9 cellular contexts compared by ENCODE assay signal in the genomic region with DNA sequence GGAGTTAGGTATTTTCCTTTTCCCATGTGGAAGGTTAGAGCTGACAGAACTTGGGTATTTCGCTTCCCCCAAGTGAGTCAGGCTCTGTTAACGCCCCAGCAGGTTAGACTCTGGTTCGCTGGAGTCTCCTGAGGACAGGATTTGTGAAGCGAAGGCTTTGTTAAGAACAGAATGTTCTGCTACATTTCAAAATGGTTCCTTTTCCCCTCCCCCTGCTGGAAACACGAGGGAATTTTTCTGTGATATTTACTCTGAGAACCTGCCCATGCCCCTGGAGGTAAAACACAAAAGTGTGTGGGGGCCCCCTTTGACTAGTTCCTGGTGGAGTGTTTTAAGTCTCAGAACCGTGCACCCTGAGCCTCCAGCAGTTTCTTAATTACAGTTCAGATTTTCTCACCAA.
A peak's percentile ranks its signal among the peaks of the same experiment; 100 is the strongest.
DNase-seq lines count a peak whose midpoint lies in the region; ATAC-seq and TF ChIP-seq lines count a peak whose summit lies in the region.
"Had no signal": no experiment of that assay in that cellular context is flagged by ENCODE, and none has a peak within 500 bp of the region (broad histone marks: within the 10 kb centered on the region; RNA-seq: fewer than 3 reads in every experiment).

No MANE protein-coding gene starts in this region.

- intact Hi-C loops in Panc1 (cut with micrococcal nuclease; ENCODE audit: unreplicated experiment), result no loop called here

- no peaks in the 10 kb centered on the region for H3K4me1 Mint-ChIP-seq in stimulated activated naive CD8-positive, alpha-beta T cell treated with anti-CD3 and anti-CD28 coated beads, Interleukin-15, amount 100 ng/mL, for 72 hours

- no peak overlapping the region for H3K4me3 Mint-ChIP-seq in stimulated activated naive CD8-positive, alpha-beta T cell treated with anti-CD3 and anti-CD28 coated beads, Interleukin-15, amount 100 ng/mL, for 72 hours

- no peaks in the 10 kb centered on the region for H3K9me3 Mint-ChIP-seq in stimulated activated naive CD8-positive, alpha-beta T cell treated with anti-CD3 and anti-CD28 coated beads, Interleukin-15, amount 100 ng/mL, for 72 hours

- H3K4me1 ChIP-seq in Panc1 (ENCODE audit: control insufficient read depth, insufficient read depth, low read length), result no peaks in the 10 kb centered on the region
- peaks cover 6% of the 10 kb centered on the region for H3K4me1 ChIP-seq in skeletal muscle satellite cell (ENCODE audit: control insufficient read depth, insufficient read depth, low read length)
- H3K4me1 ChIP-seq: BLaER1 had no signal

- in situ Hi-C loops in Panc1 (cut with HindIII; ENCODE audit: low pct_unique_long_range_greater_than_20kb, low sequenced_read_pairs), result no loop called here

- POLR2A ChIA-PET in Panc1 (lab: Charles Lee), result no interaction called here

- no peak overlapping the region for H3K4me2 ChIP-seq in skeletal muscle satellite cell (ENCODE audit: low read length)
- H3K4me2 ChIP-seq: BLaER1 had no signal

- H3K27ac Mint-ChIP-seq in stimulated activated naive CD8-positive, alpha-beta T cell treated with anti-CD3 and anti-CD28 coated beads, Interleukin-15, amount 100 ng/mL, for 72 hours, result no peak overlapping the region

- no peak for ATAC-seq in Panc1
- no peak for ATAC-seq in stimulated activated naive CD8-positive, alpha-beta T cell treated with anti-CD3 and anti-CD28 coated beads, Interleukin-15, amount 100 ng/mL, for 72 hours
- ATAC-seq in HG03342 (IDR thresholded peaks at IDR 0.05; ENCODE audit: unreplicated experiment), result no peak

- H3K36me3 ChIP-seq in Panc1 (ENCODE audit: control insufficient read depth, insufficient read depth, low read length), result no peaks in the 10 kb centered on the region
- H3K36me3 ChIP-seq in skeletal muscle satellite cell (ENCODE audit: insufficient read depth, low read length), result no peaks in the 10 kb centered on the region
- H3K36me3 ChIP-seq: BLaER1 had no signal

- CTCF ChIA-PET in Panc1 (lab: Charles Lee), result no interaction called here

- DNase-seq in NCI-H748 (lab: John Stamatoyannopoulos, UW; ENCODE audit: unreplicated experiment) (peak; percentile 30), NCI-H748 treated with DMSO at 0.1 percent for 48 hours (lab: John Stamatoyannopoulos, UW) (no peak), Panc1 (ENCODE audit: low read depth, low spot score) (peak; percentile 0), fibroblast of pulmonary artery (ENCODE audit: low read depth) (peak; percentile 30), DMS79 (lab: John Stamatoyannopoulos, UW) (no peak)
- DNase-seq in stimulated activated naive CD8-positive, alpha-beta T cell treated with anti-CD3 and anti-CD28 coated beads, Interleukin-15, amount 100 ng/mL, for 72 hours, result no peak

- H3K27me3 ChIP-seq in Panc1 (ENCODE audit: control insufficient read depth, insufficient read depth, low read length) (no peaks in the 10 kb centered on the region), skeletal muscle satellite cell (ENCODE audit: control insufficient read depth, insufficient read depth, low read length) (no peaks in the 10 kb centered on the region)
- H3K27me3 ChIP-seq: BLaER1 had no signal

- H3K4me3 ChIP-seq in Panc1 (ENCODE audit: low read depth in 2 of 2, low read length in 2 of 2) (no peak overlapping the region; a peak in 1 of 4 replicates), fibroblast of pulmonary artery (replicated peaks; ENCODE audit: low read depth, low read length) (no peak overlapping the region), skeletal muscle satellite cell (ENCODE audit: low read length) (peak overlapping the region; percentile 41)
- H3K4me3 ChIP-seq: BLaER1 had no signal

- BruUV-seq in Panc1 (replicated peaks; lab: Mats Ljungman, UMichigan), result no TSS peak

- H3K9me3 ChIP-seq in Panc1 (ENCODE audit: control insufficient read depth, insufficient read depth, low read depth, low read length) (no peaks in the 10 kb centered on the region), skeletal muscle satellite cell (replicated peaks; ENCODE audit: low read length) (no peaks in the 10 kb centered on the region)
- H3K9me3 ChIP-seq: BLaER1 had no signal

- peak; percentile 52 for TF ChIP-seq CTCF in Panc1 (IDR thresholded peaks at IDR 0.05)
- TF ChIP-seq CTCF in fibroblast of pulmonary artery (IDR thresholded peaks at IDR 0.05; ENCODE audit: low read length, missing control alignments), result peak; percentile 32

- H3K27ac ChIP-seq in Panc1 (ENCODE audit: low read length), result peak overlapping the region; percentile 84
- H3K27ac ChIP-seq: BLaER1 had no signal

- H3K27me3 Mint-ChIP-seq in stimulated activated naive CD8-positive, alpha-beta T cell treated with anti-CD3 and anti-CD28 coated beads, Interleukin-15, amount 100 ng/mL, for 72 hours, result no peaks in the 10 kb centered on the region

- no peak overlapping the region for H3K9ac ChIP-seq in skeletal muscle satellite cell (ENCODE audit: low read depth, low read length)
- H3K9ac ChIP-seq: BLaER1 had no signal

Comparison
In these comparisons a context has a peak if more than half of its experiments do, and no peak if none do; other contexts are left out.
1. DNase-seq: peak in NCI-H748 (single experiment), Panc1 (single experiment) and fibroblast of pulmonary artery (single experiment); none in NCI-H748 treated with DMSO at 0.1 percent for 48 hours (single experiment), DMS79 (single experiment) and stimulated activated naive CD8-positive, alpha-beta T cell treated with anti-CD3 and anti-CD28 coated beads, Interleukin-15, amount 100 ng/mL, for 72 hours (0 of 2).